In genomic region chr12:33533527-33533926, GRCh38 we compare ENCODE assay signal across 33 cellular contexts.
"Had no signal": no experiment of that assay in that cellular context is flagged by ENCODE, and none has a peak within 500 bp of the region (broad histone marks: within the 10 kb centered on the region; RNA-seq: fewer than 3 reads in every experiment).

No MANE protein-coding gene starts in this region.

- H3K4me3 ChIP-seq: ovary, psoas muscle, right lobe of liver, skin epidermis, smooth muscle cell, spleen, suprapubic skin, testis, tibial artery, transverse colon, upper lobe of right lung, uterus had no signal

- H3K4me1 Mint-ChIP-seq: naive thymus-derived CD8-positive, alpha-beta T cell; nephron progenitor cell; neural crest cell; stimulated activated memory B cell treated with anti-CD40 and anti-IgM and Interleukin-4, amounts not matched to agents 10 μg/mL and 1 μg/mL and 100 μg/mL, for 72 hours; stimulated activated naive CD8-positive, alpha-beta T cell treated with anti-CD3 and anti-CD28 coated beads, Interleukin-15, amount 100 ng/mL, for 72 hours had no signal

- H3K27ac Mint-ChIP-seq: naive thymus-derived CD8-positive, alpha-beta T cell; natural killer cell treated with Interleukin-12 subunit alpha and Interleukin-12 subunit beta and Interleukin-15 and Interleukin-18, amount 100 ng/mL, for 72 hours; nephron progenitor cell; progenitor cell of endocrine pancreas; stimulated activated memory B cell treated with anti-CD40 and anti-IgM and Interleukin-4, amounts not matched to agents 10 μg/mL and 1 μg/mL and 100 μg/mL, for 72 hours; stimulated activated naive CD8-positive, alpha-beta T cell treated with anti-CD3 and anti-CD28 coated beads, Interleukin-15, amount 100 ng/mL, for 72 hours; type B pancreatic cell had no signal

- H3K9me3 ChIP-seq: neutrophil, ovary, psoas muscle, right lobe of liver, spleen, testis, tibial artery, transverse colon, upper lobe of right lung, uterus had no signal

- ATAC-seq: naive thymus-derived CD8-positive, alpha-beta T cell; natural killer cell treated with Interleukin-12 subunit alpha and Interleukin-12 subunit beta and Interleukin-15 and Interleukin-18, amount 100 ng/mL, for 72 hours; psoas muscle; right cardiac atrium; right lobe of liver; stimulated activated memory B cell treated with anti-CD40 and anti-IgM and Interleukin-4, amounts not matched to agents 10 μg/mL and 1 μg/mL and 100 μg/mL, for 72 hours; stimulated activated naive CD8-positive, alpha-beta T cell treated with anti-CD3 and anti-CD28 coated beads, Interleukin-15, amount 100 ng/mL, for 72 hours; stimulated activated naive CD8-positive, alpha-beta T cell treated with anti-CD3 and anti-CD28 coated beads, Interleukin-15, Interleukin-2, amounts not matched to agents 100 U/mL and 50 U/mL, for 24 hours; upper lobe of right lung had no signal

- H2AFZ ChIP-seq: parathyroid adenoma had no signal

- H3K27me3 Mint-ChIP-seq: naive thymus-derived CD8-positive, alpha-beta T cell; natural killer cell treated with Interleukin-12 subunit alpha and Interleukin-12 subunit beta and Interleukin-15 and Interleukin-18, amount 100 ng/mL, for 72 hours; progenitor cell of endocrine pancreas; stimulated activated memory B cell treated with anti-CD40 and anti-IgM and Interleukin-4, amounts not matched to agents 10 μg/mL and 1 μg/mL and 100 μg/mL, for 72 hours; stimulated activated naive CD8-positive, alpha-beta T cell treated with anti-CD3 and anti-CD28 coated beads, Interleukin-15, amount 100 ng/mL, for 72 hours; type B pancreatic cell had no signal

- H3K79me2 ChIP-seq: parathyroid adenoma had no signal

- H3K27ac ChIP-seq: neutrophil, ovary, parathyroid adenoma, psoas muscle, right lobe of liver, skin epidermis, spleen, suprapubic skin, testis, tibial artery, transverse colon, upper lobe of right lung, uterus had no signal

- H3K36me3 Mint-ChIP-seq: naive thymus-derived CD8-positive, alpha-beta T cell; natural killer cell treated with Interleukin-12 subunit alpha and Interleukin-12 subunit beta and Interleukin-15 and Interleukin-18, amount 100 ng/mL, for 72 hours; stimulated activated memory B cell treated with anti-CD40 and anti-IgM and Interleukin-4, amounts not matched to agents 10 μg/mL and 1 μg/mL and 100 μg/mL, for 72 hours; type B pancreatic cell had no signal

- H3K36me3 ChIP-seq: neutrophil, ovary, right lobe of liver, spleen, suprapubic skin, tibial artery, transverse colon, upper lobe of right lung, uterus had no signal

- H3K4me3 Mint-ChIP-seq: naive thymus-derived CD8-positive, alpha-beta T cell; natural killer cell treated with Interleukin-12 subunit alpha and Interleukin-12 subunit beta and Interleukin-15 and Interleukin-18, amount 100 ng/mL, for 72 hours; nephron progenitor cell; neural crest cell; stimulated activated memory B cell treated with anti-CD40 and anti-IgM and Interleukin-4, amounts not matched to agents 10 μg/mL and 1 μg/mL and 100 μg/mL, for 72 hours; stimulated activated naive CD8-positive, alpha-beta T cell treated with anti-CD3 and anti-CD28 coated beads, Interleukin-15, amount 100 ng/mL, for 72 hours; type B pancreatic cell had no signal

- H3K9ac ChIP-seq: parathyroid adenoma had no signal

- H3K4me1 ChIP-seq: parathyroid adenoma, psoas muscle, right lobe of liver, spleen, suprapubic skin, testis, tibial artery, transverse colon, upper lobe of right lung, uterus had no signal

- DNase-seq: naive thymus-derived CD8-positive, alpha-beta T cell; nephron progenitor cell; nucleus accumbens; ovary; posterior cingulate gyrus; psoas muscle; right cardiac atrium; right lobe of liver; spleen; stimulated activated CD4-positive, alpha-beta T cell treated with anti-CD3 and anti-CD28 coated beads, Interleukin-12 subunit alpha, Interleukin-12 subunit beta, amount 100 ng/mL, for 4 hours; stimulated activated CD4-positive, alpha-beta T cell treated with anti-CD3 and anti-CD28 coated beads, Interleukin-1b, Interleukin-23, amount 100 ng/mL, for 48 hours; stimulated activated CD4-positive, alpha-beta T cell treated with anti-CD3 and anti-CD28 coated beads, Interleukin-4, amount 100 ng/mL, for 1 hour; stimulated activated CD4-positive, alpha-beta T cell treated with anti-CD3 and anti-CD28 coated beads, Interleukin-4, amount 100 ng/mL, for 4 hours; stimulated activated CD8-positive, alpha-beta memory T cell treated with anti-CD3 and anti-CD28 coated beads, Interleukin-4, amount 100 ng/mL, for 48 hours; stimulated activated naive CD4-positive, alpha-beta T cell; stimulated activated naive CD8-positive, alpha-beta T cell treated with anti-CD3 and anti-CD28 coated beads, Interleukin-15, amount 100 ng/mL, for 72 hours; stimulated activated naive CD8-positive, alpha-beta T cell treated with anti-CD3 and anti-CD28 coated beads, Interleukin-15, Interleukin-2, amounts not matched to agents 100 U/mL and 50 U/mL, for 24 hours; substantia nigra; testis; tibial artery; transverse colon; upper lobe of right lung; uterus had no signal

- H3K9me3 Mint-ChIP-seq: nephron progenitor cell; neural crest cell; stimulated activated memory B cell treated with anti-CD40 and anti-IgM and Interleukin-4, amounts not matched to agents 10 μg/mL and 1 μg/mL and 100 μg/mL, for 72 hours; type B pancreatic cell had no signal

- H3K4me2 ChIP-seq: smooth muscle cell had no signal

- H3K27me3 ChIP-seq: neutrophil, ovary, right lobe of liver, spleen, suprapubic skin, testis, tibial artery, transverse colon, upper lobe of right lung, uterus had no signal
